8 cellular contexts compared by ENCODE assay signal in the genomic region with DNA sequence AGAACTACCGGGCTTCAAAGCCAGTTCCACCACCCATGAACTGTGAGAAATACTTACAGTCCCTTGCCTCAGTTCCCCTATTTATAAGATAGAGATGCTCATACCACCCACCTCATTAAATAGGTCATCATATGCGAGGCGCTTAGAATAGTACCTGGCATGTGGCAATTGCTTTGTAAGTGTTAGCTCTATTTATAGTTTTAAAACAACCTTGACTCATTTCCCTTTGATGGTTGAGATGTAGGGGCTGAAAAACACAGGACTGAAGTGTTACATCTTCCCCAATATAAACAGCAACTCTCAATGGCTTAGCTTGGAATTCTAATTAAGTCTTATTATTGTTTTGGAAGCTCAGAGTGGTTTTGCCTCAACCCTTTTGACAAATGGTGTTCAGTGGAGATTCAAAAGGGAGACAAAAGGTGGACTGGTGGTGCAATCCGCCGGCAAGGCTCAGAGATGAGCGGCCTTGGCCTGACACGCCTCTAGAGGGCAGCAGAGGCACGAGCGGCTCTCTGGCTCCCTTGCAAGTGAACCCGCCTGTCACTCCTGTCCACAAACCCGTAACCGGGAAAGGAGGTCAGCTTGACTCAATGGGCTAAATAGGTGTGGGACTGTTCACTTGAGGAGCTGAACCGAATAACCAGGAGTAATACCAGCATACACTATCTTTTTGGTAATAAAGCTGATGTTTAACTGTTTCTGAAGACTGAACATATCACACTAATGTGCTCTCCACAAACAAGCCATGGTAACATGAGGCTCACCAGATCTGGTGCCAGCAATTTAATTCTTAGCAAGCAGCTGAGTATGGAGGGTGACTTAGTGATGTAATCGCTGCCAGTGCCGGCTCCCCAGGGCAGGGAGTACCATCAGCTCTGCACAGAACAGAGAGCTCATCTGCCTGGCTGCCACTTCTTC.
DNase-seq lines count a peak whose midpoint lies in the region; ATAC-seq lines count a peak whose summit lies in the region.

No MANE protein-coding gene starts in this region.

- H3K9me3 Mint-ChIP-seq in effector memory CD8-positive, alpha-beta T cell = no peaks in the 10 kb centered on the region

- peaks cover 78 to 82% of the 10 kb centered on the region in 2 donors for H3K27me3 Mint-ChIP-seq in effector memory CD8-positive, alpha-beta T cell

- ATAC-seq in GM19468 (IDR thresholded peaks at IDR 0.05; ENCODE audit: extremely low read depth, unreplicated experiment) (peak; percentile 86), HG03571 (IDR thresholded peaks at IDR 0.05; ENCODE audit: unreplicated experiment) (peak; percentile 91)
- ATAC-seq in effector memory CD8-positive, alpha-beta T cell (replicated peaks) = peak; percentile 98

- no peak overlapping the region for H3K27ac Mint-ChIP-seq in effector memory CD8-positive, alpha-beta T cell

- H3K4me3 Mint-ChIP-seq in effector memory CD8-positive, alpha-beta T cell = no peak overlapping the region

- DNase-seq in COR-L47 (lab: John Stamatoyannopoulos, UW) = peak; percentile 62
- DNase-seq in NCI-H82 treated with DMSO at 0.1 percent for 48 hours (lab: John Stamatoyannopoulos, UW; ENCODE audit: unreplicated experiment) = peak; percentile 81
- DNase-seq in activated CD8-positive, alpha-beta memory T cell treated with anti-CD3 and anti-CD28 coated beads for 1 hour (ENCODE audit: extremely low read depth in 1 of 2, low read depth in 1 of 2) = peak; percentile 59 to 75
- peak; percentile 79 to 84 (median 80) for DNase-seq in effector memory CD8-positive, alpha-beta T cell
- DNase-seq in midbrain (lab: John Stamatoyannopoulos, UW) = peak; percentile 81
- DNase-seq in stimulated activated CD8-positive, alpha-beta memory T cell treated with anti-CD3 and anti-CD28 coated beads, Interleukin-4, amount 100 ng/mL, for 1 hour (ENCODE audit: low read depth in 2 of 2, low spot score in 1 of 2) = peak; percentile 66 to 71

- H3K4me1 Mint-ChIP-seq in effector memory CD8-positive, alpha-beta T cell (ENCODE audit: low read depth in 2 of 2) = peaks cover 4 to 5% of the 10 kb centered on the region in 2 donors

- no peaks in the 10 kb centered on the region for H3K36me3 Mint-ChIP-seq in effector memory CD8-positive, alpha-beta T cell (ENCODE audit: insufficient read depth)

Comparison
In these comparisons a context has a peak if more than half of its experiments do, and no peak if none do; other contexts are left out.
1. Peak in every context shown above with its lines: DNase-seq and ATAC-seq.